Comparison of ENCODE assay signal across 1 cellular context in the genomic region with DNA sequence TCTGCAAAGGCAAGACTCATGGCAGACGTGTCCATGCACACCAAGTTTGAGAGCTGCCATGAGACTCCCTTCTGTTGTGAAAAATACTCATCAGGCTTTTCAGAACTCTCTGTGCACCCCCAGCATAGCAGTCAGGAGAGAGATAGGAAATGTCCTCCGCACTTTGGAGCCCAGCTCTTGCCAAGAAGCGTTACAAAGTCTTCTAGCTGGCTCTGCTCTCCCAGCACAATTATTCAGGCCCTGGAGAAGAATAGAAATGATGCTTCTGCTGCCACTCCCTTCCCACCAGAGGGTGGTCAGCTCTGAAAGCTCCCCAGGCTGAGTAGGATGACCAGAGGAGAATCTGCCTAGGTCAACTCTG.
TF ChIP-seq lines count a peak whose summit lies in the region.

No MANE protein-coding gene starts in this region.

TF ChIP-seq in HepG2, 621 proteins besides CTCF, POLR2A, EP300 and RAD21 (continued from another document):
- no peak for TF ChIP-seq RBM22 (optimal IDR thresholded peaks at IDR 0.05; ENCODE audit: low read length)
- 0 out of 2 replicates have a peak, but pooled peaks have one; percentile 35 for TF ChIP-seq ZNF850 (CRISPR knock-in tag; conservative IDR thresholded peaks at IDR 0.05)
- no peak for TF ChIP-seq ZNF674 (CRISPR knock-in tag; IDR thresholded peaks at IDR 0.05; ENCODE audit: low read depth)
